ENCODE assay signal across 13 cellular contexts in genomic region chr7:26166681-26167266, GRCh38. TPM values are rescaled to one million over a fixed set of nuclear protein-coding genes. Genes with fewer than 3 reads are reported as not detected.
DNase-seq lines count a peak whose midpoint lies in the region; ATAC-seq and TF ChIP-seq lines count a peak whose summit lies in the region.
"Had no signal": no experiment of that assay in that cellular context is flagged by ENCODE, and none has a peak within 500 bp of the region (broad histone marks: within the 10 kb centered on the region; RNA-seq: fewer than 3 reads in every experiment).

No MANE protein-coding gene starts in this region.

- no peak overlapping the region for H3K4me3 Mint-ChIP-seq in T-helper 2 cell treated with Interferon-gamma antibody and Interleukin-4, amounts not matched to agents 5 μg/mL and 100 μg/mL, for 36 hours
- H3K4me3 Mint-ChIP-seq in activated CD8-positive, alpha-beta T cell treated with anti-CD3 and anti-CD28 coated beads, Interleukin-2, amount 10 ng/mL, durations not matched to agents 7 days and 5 days: no peak overlapping the region
- peak overlapping the region; percentile 58 for H3K4me3 Mint-ChIP-seq in stimulated activated effector memory CD8-positive, alpha-beta T cell treated with anti-CD3 and anti-CD28 coated beads, Interleukin-12 subunit alpha, Interleukin-12 subunit beta, amount 100 ng/mL, for 72 hours
- no peak overlapping the region for H3K4me3 Mint-ChIP-seq in neural progenitor cell

- no peak overlapping the region for H3K4me3 ChIP-seq in neural progenitor cell
- H3K4me3 ChIP-seq: esophagus squamous epithelium, lung, vagina had no signal

- peaks cover 28% of the 10 kb centered on the region for H3K4me1 Mint-ChIP-seq in T-helper 2 cell treated with Interferon-gamma antibody and Interleukin-4, amounts not matched to agents 5 μg/mL and 100 μg/mL, for 36 hours (ENCODE audit: low read depth)
- H3K4me1 Mint-ChIP-seq in activated CD8-positive, alpha-beta T cell treated with anti-CD3 and anti-CD28 coated beads, Interleukin-2, amount 10 ng/mL, durations not matched to agents 7 days and 5 days (ENCODE audit: low read depth): peaks cover 42% of the 10 kb centered on the region
- H3K4me1 Mint-ChIP-seq in stimulated activated effector memory CD8-positive, alpha-beta T cell treated with anti-CD3 and anti-CD28 coated beads, Interleukin-12 subunit alpha, Interleukin-12 subunit beta, amount 100 ng/mL, for 72 hours: peaks cover 31% of the 10 kb centered on the region
- peaks cover 4% of the 10 kb centered on the region for H3K4me1 Mint-ChIP-seq in neural progenitor cell

- no peak overlapping the region for H2AFZ ChIP-seq in neural progenitor cell (replicated peaks)

- H3F3A ChIP-seq in neural progenitor cell (ENCODE audit: low read depth): no peaks in the 10 kb centered on the region

- H3K27ac Mint-ChIP-seq in T-helper 2 cell treated with Interferon-gamma antibody and Interleukin-4, amounts not matched to agents 5 μg/mL and 100 μg/mL, for 36 hours: peak overlapping the region; percentile 28
- H3K27ac Mint-ChIP-seq in activated CD8-positive, alpha-beta T cell treated with anti-CD3 and anti-CD28 coated beads, Interleukin-2, amount 10 ng/mL, durations not matched to agents 7 days and 5 days: peak overlapping the region; percentile 71
- H3K27ac Mint-ChIP-seq in stimulated activated effector memory CD8-positive, alpha-beta T cell treated with anti-CD3 and anti-CD28 coated beads, Interleukin-12 subunit alpha, Interleukin-12 subunit beta, amount 100 ng/mL, for 72 hours: peak overlapping the region; percentile 92
- no peak overlapping the region for H3K27ac Mint-ChIP-seq in neural progenitor cell

- no peaks in the 10 kb centered on the region for H4K20me1 ChIP-seq in neural progenitor cell (ENCODE audit: low read depth)

- no peaks in the 10 kb centered on the region for H3K27me3 Mint-ChIP-seq in T-helper 2 cell treated with Interferon-gamma antibody and Interleukin-4, amounts not matched to agents 5 μg/mL and 100 μg/mL, for 36 hours (ENCODE audit: low read depth)
- no peaks in the 10 kb centered on the region for H3K27me3 Mint-ChIP-seq in activated CD8-positive, alpha-beta T cell treated with anti-CD3 and anti-CD28 coated beads, Interleukin-2, amount 10 ng/mL, durations not matched to agents 7 days and 5 days (ENCODE audit: low read depth)
- H3K27me3 Mint-ChIP-seq in neural progenitor cell (ENCODE audit: insufficient read depth, low read depth): peaks cover 2% of the 10 kb centered on the region

- H3K27me3 ChIP-seq in neural progenitor cell: no peaks in the 10 kb centered on the region
- H3K27me3 ChIP-seq: esophagus squamous epithelium, vagina had no signal

- POLR2A ChIA-PET in activated CD8-positive, alpha-beta T cell treated with anti-CD3 and anti-CD28 coated beads, Interleukin-2, amount 10 ng/mL, durations not matched to agents 7 days and 5 days (lab: Charles Lee): interaction anchor here (0.6 to 3.0 kb wide), 14 partner anchors 10 to 118 kb away, joined by 3 to 23 read pairs (median 6); partner anchors contain the start of genes CBX3 and NFE2L3

- CTCF ChIA-PET in activated CD8-positive, alpha-beta T cell treated with anti-CD3 and anti-CD28 coated beads, Interleukin-2, amount 10 ng/mL, durations not matched to agents 7 days and 5 days (lab: Charles Lee): interaction anchor here (0.7 to 2.4 kb wide), 13 partner anchors 9 to 274 kb away, joined by 3 to 28 read pairs (median 7); partner anchors contain the start of gene NFE2L3

- ATAC-seq in HG02763 (IDR thresholded peaks at IDR 0.05; ENCODE audit: unreplicated experiment): peak; percentile 22
- peak; percentile 18 for ATAC-seq in activated CD8-positive, alpha-beta T cell treated with anti-CD3 and anti-CD28 coated beads, Interleukin-2, amount 10 ng/mL, durations not matched to agents 7 days and 5 days
- peak; percentile 93 for ATAC-seq in stimulated activated effector memory CD8-positive, alpha-beta T cell treated with anti-CD3 and anti-CD28 coated beads, Interleukin-12 subunit alpha, Interleukin-12 subunit beta, amount 100 ng/mL, for 72 hours

- no peaks in the 10 kb centered on the region for H3K79me2 ChIP-seq in neural progenitor cell (ENCODE audit: low read depth)

- H3K36me3 Mint-ChIP-seq in T-helper 2 cell treated with Interferon-gamma antibody and Interleukin-4, amounts not matched to agents 5 μg/mL and 100 μg/mL, for 36 hours (ENCODE audit: low read depth): peaks cover 26% of the 10 kb centered on the region
- H3K36me3 Mint-ChIP-seq in activated CD8-positive, alpha-beta T cell treated with anti-CD3 and anti-CD28 coated beads, Interleukin-2, amount 10 ng/mL, durations not matched to agents 7 days and 5 days (ENCODE audit: low read depth): peaks cover 30% of the 10 kb centered on the region
- H3K36me3 Mint-ChIP-seq in stimulated activated effector memory CD8-positive, alpha-beta T cell treated with anti-CD3 and anti-CD28 coated beads, Interleukin-12 subunit alpha, Interleukin-12 subunit beta, amount 100 ng/mL, for 72 hours: peaks cover 24% of the 10 kb centered on the region
- peaks cover 3% of the 10 kb centered on the region for H3K36me3 Mint-ChIP-seq in neural progenitor cell

- no peaks in the 10 kb centered on the region for H3K9me3 ChIP-seq in neural progenitor cell (ENCODE audit: low read depth)
- H3K9me3 ChIP-seq: esophagus squamous epithelium, vagina had no signal

- no peaks in the 10 kb centered on the region for H3K4me1 ChIP-seq in neural progenitor cell
- H3K4me1 ChIP-seq: vagina had no signal

- H3K9me3 Mint-ChIP-seq in T-helper 2 cell treated with Interferon-gamma antibody and Interleukin-4, amounts not matched to agents 5 μg/mL and 100 μg/mL, for 36 hours: no peaks in the 10 kb centered on the region
- H3K9me3 Mint-ChIP-seq in activated CD8-positive, alpha-beta T cell treated with anti-CD3 and anti-CD28 coated beads, Interleukin-2, amount 10 ng/mL, durations not matched to agents 7 days and 5 days (ENCODE audit: insufficient read depth): no peaks in the 10 kb centered on the region
- no peaks in the 10 kb centered on the region for H3K9me3 Mint-ChIP-seq in stimulated activated effector memory CD8-positive, alpha-beta T cell treated with anti-CD3 and anti-CD28 coated beads, Interleukin-12 subunit alpha, Interleukin-12 subunit beta, amount 100 ng/mL, for 72 hours
- no peaks in the 10 kb centered on the region for H3K9me3 Mint-ChIP-seq in neural progenitor cell

- no peak for TF ChIP-seq CTCF in neural progenitor cell (IDR thresholded peaks at IDR 0.05)

- H3K4me2 ChIP-seq in neural progenitor cell: no peak overlapping the region

- no peak overlapping the region for H3K27ac ChIP-seq in neural progenitor cell
- H3K27ac ChIP-seq: vagina had no signal

- H3K36me3 ChIP-seq in neural progenitor cell: no peaks in the 10 kb centered on the region
- H3K36me3 ChIP-seq: vagina had no signal

- DNase-seq in T-helper 2 cell treated with Interferon-gamma antibody and Interleukin-4, amounts not matched to agents 5 μg/mL and 100 μg/mL, for 36 hours (ENCODE audit: low spot score): no peak
- no peak for DNase-seq in T-helper 2 cell
- no peak for DNase-seq in activated CD8-positive, alpha-beta T cell treated with anti-CD3 and anti-CD28 coated beads, Interleukin-2, amount 10 ng/mL, durations not matched to agents 7 days and 5 days
- peak in 1 of 2 donors; percentile 62 for DNase-seq in stimulated activated effector memory CD8-positive, alpha-beta T cell treated with anti-CD3 and anti-CD28 coated beads, Interleukin-12 subunit alpha, Interleukin-12 subunit beta, amount 100 ng/mL, for 72 hours (ENCODE audit: low spot score in 2 of 2)
- DNase-seq in NCI-H2081 (lab: John Stamatoyannopoulos, UW): no peak
- DNase-seq in neural progenitor cell (ENCODE audit: low spot score): no peak
- DNase-seq in activated CD4-positive, alpha-beta T cell treated with anti-CD3 and anti-CD28 coated beads, Interleukin-2, amount 50 U/mL, for 1 hour: no peak
- DNase-seq: esophagus squamous epithelium; RPMI8226; stimulated activated CD4-positive, alpha-beta T cell treated with anti-CD3 and anti-CD28 coated beads, Interleukin-15, amount 100 ng/mL, for 24 hours had no signal

- H3K9ac ChIP-seq in neural progenitor cell: no peak overlapping the region

RNA-seq across cellular contexts. Expression of gene NFE2L3, which starts 14.8 kb away (rescaled TPM):
- total RNA-seq in activated CD8-positive, alpha-beta T cell treated with anti-CD3 and anti-CD28 coated beads, Interleukin-2, amount 10 ng/mL, durations not matched to agents 7 days and 5 days: 10 to 100 TPM in 1 of 2 experiments, 1 to 10 TPM in 1; 9.7 to 10.4 TPM
- total RNA-seq in neural progenitor cell (ENCODE audit: low replicate concordance): 6.2 and 6.9 TPM in 2 replicates

RNA-seq across cellular contexts. Expression of gene HNRNPA2B1, which starts 33.8 kb away (rescaled TPM):
- 100 to 1,000 TPM; 882 to 899 TPM for total RNA-seq in activated CD8-positive, alpha-beta T cell treated with anti-CD3 and anti-CD28 coated beads, Interleukin-2, amount 10 ng/mL, durations not matched to agents 7 days and 5 days
- 552 and 601 TPM in 2 replicates for total RNA-seq in neural progenitor cell (ENCODE audit: low replicate concordance)

RNA-seq across cellular contexts. Expression of gene CBX3, which starts 34.8 kb away (rescaled TPM):
- total RNA-seq in activated CD8-positive, alpha-beta T cell treated with anti-CD3 and anti-CD28 coated beads, Interleukin-2, amount 10 ng/mL, durations not matched to agents 7 days and 5 days: 100 to 1,000 TPM; 254 to 269 TPM
- 249 and 360 TPM in 2 replicates for total RNA-seq in neural progenitor cell (ENCODE audit: low replicate concordance)

Comparison
In these comparisons a context has a peak if more than half of its experiments do, and no peak if none do; other contexts are left out.
1. ATAC-seq: peak in every context shown above with its lines; median percentile 93 in stimulated activated effector memory CD8-positive, alpha-beta T cell treated with anti-CD3 and anti-CD28 coated beads, Interleukin-12 subunit alpha, Interleukin-12 subunit beta, amount 100 ng/mL, for 72 hours; 22 in HG02763; 18 in activated CD8-positive, alpha-beta T cell treated with anti-CD3 and anti-CD28 coated beads, Interleukin-2, amount 10 ng/mL, durations not matched to agents 7 days and 5 days.